ENCODE assay signal across 1 cellular context in genomic region chr3:128845695-128846491, GRCh38.
TF ChIP-seq lines count a peak whose summit lies in the region.

No MANE protein-coding gene starts in this region.

TF ChIP-seq in K562, 482 proteins besides CTCF, POLR2A, EP300 and RAD21 (continued from another document and continues in another):
- TF ChIP-seq, protein P1, sequence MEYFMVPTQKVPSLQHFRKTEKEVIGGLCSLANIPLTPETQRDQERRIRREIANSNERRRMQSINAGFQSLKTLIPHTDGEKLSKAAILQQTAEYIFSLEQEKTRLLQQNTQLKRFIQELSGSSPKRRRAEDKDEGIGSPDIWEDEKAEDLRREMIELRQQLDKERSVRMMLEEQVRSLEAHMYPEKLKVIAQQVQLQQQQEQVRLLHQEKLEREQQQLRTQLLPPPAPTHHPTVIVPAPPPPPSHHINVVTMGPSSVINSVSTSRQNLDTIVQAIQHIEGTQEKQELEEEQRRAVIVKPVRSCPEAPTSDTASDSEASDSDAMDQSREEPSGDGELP (CRISPR knock-in tag; IDR thresholded peaks at IDR 0.05; ENCODE audit: borderline replicate concordance) = peak; percentile 95
- TF ChIP-seq HES1 (IDR thresholded peaks at IDR 0.05; ENCODE audit: low read depth) (no peak), ZNF140 (CRISPR knock-in tag; IDR thresholded peaks at IDR 0.05) (no peak), L3MBTL2 (IDR thresholded peaks at IDR 0.05) (peak; percentile 65), ZNF224 (CRISPR knock-in tag; IDR thresholded peaks at IDR 0.05) (no peak), TBP (optimal IDR thresholded peaks at IDR 0.05; ENCODE audit: low read depth, low read length) (peak; percentile 40), CEBPZ (IDR thresholded peaks at IDR 0.05; ENCODE audit: borderline replicate concordance, low read depth, low read length) (no peak), RBM39 (optimal IDR thresholded peaks at IDR 0.05; ENCODE audit: low read depth, low read length) (no peak), MYC (IDR thresholded peaks at IDR 0.05; ENCODE audit: low read depth, low read length) (no peak), MYC (CRISPR knock-in tag; IDR thresholded peaks at IDR 0.05; ENCODE audit: borderline replicate concordance, low read depth) (no peak), ZNF785 (CRISPR knock-in tag; IDR thresholded peaks at IDR 0.05) (no peak), PHF8 (IDR thresholded peaks at IDR 0.05; ENCODE audit: borderline replicate concordance, low read length) (peak; percentile 37; the same call in 1 of the 2 replicates), ZNF778 (CRISPR knock-in tag; IDR thresholded peaks at IDR 0.05) (no peak), TCF15 (CRISPR knock-in tag; IDR thresholded peaks at IDR 0.05) (no peak), FOXK1 (CRISPR knock-in tag; IDR thresholded peaks at IDR 0.05; ENCODE audit: borderline replicate concordance) (no peak), ZNF57 (CRISPR knock-in tag; IDR thresholded peaks at IDR 0.05) (no peak), SIRT6 (IDR thresholded peaks at IDR 0.05; ENCODE audit: low read depth, low read length) (no peak), THRAP3 (IDR thresholded peaks at IDR 0.05; ENCODE audit: borderline replicate concordance) (no peak), EP400 (IDR thresholded peaks at IDR 0.05) (peak; percentile 49; the same call in 1 of the 2 replicates), E4F1 (CRISPR knock-in tag; IDR thresholded peaks at IDR 0.05; ENCODE audit: borderline replicate concordance) (no peak), ZNF586 (CRISPR knock-in tag; conservative IDR thresholded peaks at IDR 0.05) (no peak), HSF4 (CRISPR knock-in tag; IDR thresholded peaks at IDR 0.05; ENCODE audit: borderline replicate concordance) (no peak), TARDBP (IDR thresholded peaks at IDR 0.05) (no peak), REST (CRISPR knock-in tag; IDR thresholded peaks at IDR 0.05; ENCODE audit: low read depth) (no peak), SRSF7 (optimal IDR thresholded peaks at IDR 0.05; ENCODE audit: low read depth, low read length) (no peak), ZHX1 (conservative IDR thresholded peaks at IDR 0.05; ENCODE audit: low read length) (peak; percentile 72; the same call in 1 of the 2 replicates), MYBL2 (IDR thresholded peaks at IDR 0.05; ENCODE audit: low read depth) (no peak), MYBL2 (CRISPR knock-in tag; IDR thresholded peaks at IDR 0.05; ENCODE audit: borderline replicate concordance) (no peak)
- TF ChIP-seq, protein P2, sequence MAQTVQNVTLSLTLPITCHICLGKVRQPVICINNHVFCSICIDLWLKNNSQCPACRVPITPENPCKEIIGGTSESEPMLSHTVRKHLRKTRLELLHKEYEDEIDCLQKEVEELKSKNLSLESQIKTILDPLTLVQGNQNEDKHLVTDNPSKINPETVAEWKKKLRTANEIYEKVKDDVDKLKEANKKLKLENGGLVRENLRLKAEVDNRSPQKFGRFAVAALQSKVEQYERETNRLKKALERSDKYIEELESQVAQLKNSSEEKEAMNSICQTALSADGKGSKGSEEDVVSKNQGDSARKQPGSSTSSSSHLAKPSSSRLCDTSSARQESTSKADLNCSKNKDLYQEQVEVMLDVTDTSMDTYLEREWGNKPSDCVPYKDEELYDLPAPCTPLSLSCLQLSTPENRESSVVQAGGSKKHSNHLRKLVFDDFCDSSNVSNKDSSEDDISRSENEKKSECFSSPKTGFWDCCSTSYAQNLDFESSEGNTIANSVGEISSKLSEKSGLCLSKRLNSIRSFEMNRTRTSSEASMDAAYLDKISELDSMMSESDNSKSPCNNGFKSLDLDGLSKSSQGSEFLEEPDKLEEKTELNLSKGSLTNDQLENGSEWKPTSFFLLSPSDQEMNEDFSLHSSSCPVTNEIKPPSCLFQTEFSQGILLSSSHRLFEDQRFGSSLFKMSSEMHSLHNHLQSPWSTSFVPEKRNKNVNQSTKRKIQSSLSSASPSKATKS (CRISPR knock-in tag; IDR thresholded peaks at IDR 0.05) = no peak
- TF ChIP-seq, protein P3, sequence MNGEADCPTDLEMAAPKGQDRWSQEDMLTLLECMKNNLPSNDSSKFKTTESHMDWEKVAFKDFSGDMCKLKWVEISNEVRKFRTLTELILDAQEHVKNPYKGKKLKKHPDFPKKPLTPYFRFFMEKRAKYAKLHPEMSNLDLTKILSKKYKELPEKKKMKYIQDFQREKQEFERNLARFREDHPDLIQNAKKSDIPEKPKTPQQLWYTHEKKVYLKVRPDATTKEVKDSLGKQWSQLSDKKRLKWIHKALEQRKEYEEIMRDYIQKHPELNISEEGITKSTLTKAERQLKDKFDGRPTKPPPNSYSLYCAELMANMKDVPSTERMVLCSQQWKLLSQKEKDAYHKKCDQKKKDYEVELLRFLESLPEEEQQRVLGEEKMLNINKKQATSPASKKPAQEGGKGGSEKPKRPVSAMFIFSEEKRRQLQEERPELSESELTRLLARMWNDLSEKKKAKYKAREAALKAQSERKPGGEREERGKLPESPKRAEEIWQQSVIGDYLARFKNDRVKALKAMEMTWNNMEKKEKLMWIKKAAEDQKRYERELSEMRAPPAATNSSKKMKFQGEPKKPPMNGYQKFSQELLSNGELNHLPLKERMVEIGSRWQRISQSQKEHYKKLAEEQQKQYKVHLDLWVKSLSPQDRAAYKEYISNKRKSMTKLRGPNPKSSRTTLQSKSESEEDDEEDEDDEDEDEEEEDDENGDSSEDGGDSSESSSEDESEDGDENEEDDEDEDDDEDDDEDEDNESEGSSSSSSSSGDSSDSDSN (IDR thresholded peaks at IDR 0.05; ENCODE audit: borderline replicate concordance in 1 of 2, low read depth in 2 of 2, low read length in 2 of 2) = no peak
- TF ChIP-seq, protein P4, sequence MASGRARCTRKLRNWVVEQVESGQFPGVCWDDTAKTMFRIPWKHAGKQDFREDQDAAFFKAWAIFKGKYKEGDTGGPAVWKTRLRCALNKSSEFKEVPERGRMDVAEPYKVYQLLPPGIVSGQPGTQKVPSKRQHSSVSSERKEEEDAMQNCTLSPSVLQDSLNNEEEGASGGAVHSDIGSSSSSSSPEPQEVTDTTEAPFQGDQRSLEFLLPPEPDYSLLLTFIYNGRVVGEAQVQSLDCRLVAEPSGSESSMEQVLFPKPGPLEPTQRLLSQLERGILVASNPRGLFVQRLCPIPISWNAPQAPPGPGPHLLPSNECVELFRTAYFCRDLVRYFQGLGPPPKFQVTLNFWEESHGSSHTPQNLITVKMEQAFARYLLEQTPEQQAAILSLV (tag; IDR thresholded peaks at IDR 0.05) = no peak
- TF ChIP-seq, protein P5, sequence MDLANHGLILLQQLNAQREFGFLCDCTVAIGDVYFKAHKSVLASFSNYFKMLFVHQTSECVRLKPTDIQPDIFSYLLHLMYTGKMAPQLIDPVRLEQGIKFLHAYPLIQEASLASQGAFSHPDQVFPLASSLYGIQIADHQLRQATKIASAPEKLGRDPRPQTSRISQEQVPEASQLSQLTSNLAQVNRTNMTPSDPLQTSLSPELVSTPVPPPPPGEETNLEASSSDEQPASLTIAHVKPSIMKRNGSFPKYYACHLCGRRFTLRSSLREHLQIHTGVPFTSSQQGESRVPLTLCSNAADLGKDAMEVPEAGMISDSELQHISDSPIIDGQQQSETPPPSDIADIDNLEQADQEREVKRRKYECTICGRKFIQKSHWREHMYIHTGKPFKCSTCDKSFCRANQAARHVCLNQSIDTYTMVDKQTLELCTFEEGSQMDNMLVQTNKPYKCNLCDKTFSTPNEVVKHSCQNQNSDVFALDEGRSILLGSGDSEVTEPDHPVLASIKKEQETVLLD (IDR thresholded peaks at IDR 0.05) = 0 out of 2 replicates have a peak, but pooled peaks have one; percentile 31
